ENCODE assay signal across 8 cellular contexts in genomic region chr18:32040936-32041335, GRCh38. TPM values are rescaled to one million over a fixed set of nuclear protein-coding genes. Genes with fewer than 3 reads are reported as not detected.
DNase-seq lines count a peak whose midpoint lies in the region; TF ChIP-seq lines count a peak whose summit lies in the region.

No MANE protein-coding gene starts in this region.

- H3K27ac ChIP-seq in KOPT-K1 (ENCODE audit: low read depth, low read length, poor library complexity, severe bottlenecking) = peak overlapping the region; percentile 74
- H3K27ac ChIP-seq in adrenal gland = no peak overlapping the region

- H3K36me3 ChIP-seq in KOPT-K1 (ENCODE audit: insufficient read depth, low read length) (peaks cover 12% of the 10 kb centered on the region; the same call in 1 of the 2 replicates), adrenal gland (replicated peaks in 1 of 2) (no peaks in the 10 kb centered on the region)

- H3K4me1 Mint-ChIP-seq in activated naive CD4-positive, alpha-beta T cell treated with anti-CD3 and anti-CD28 coated beads, Interleukin-2, amount 50 U/mL, for 24 hours = peaks cover 55% of the 10 kb centered on the region
- peaks cover 62% of the 10 kb centered on the region for H3K4me1 Mint-ChIP-seq in stimulated activated naive CD8-positive, alpha-beta T cell treated with anti-CD3 and anti-CD28 coated beads, Interleukin-15, Interleukin-2, amounts not matched to agents 100 ng/mL and 50 ng/mL, for 24 hours (ENCODE audit: low read depth)
- H3K4me1 Mint-ChIP-seq in type B pancreatic cell (ENCODE audit: unreplicated experiment) = no peaks in the 10 kb centered on the region

- H3K27me3 ChIP-seq in adrenal gland = no peaks in the 10 kb centered on the region

- peaks cover 23% of the 10 kb centered on the region for H3K36me3 Mint-ChIP-seq in activated naive CD4-positive, alpha-beta T cell treated with anti-CD3 and anti-CD28 coated beads, Interleukin-2, amount 50 U/mL, for 24 hours
- H3K36me3 Mint-ChIP-seq in stimulated activated naive CD8-positive, alpha-beta T cell treated with anti-CD3 and anti-CD28 coated beads, Interleukin-15, Interleukin-2, amounts not matched to agents 100 ng/mL and 50 ng/mL, for 24 hours (ENCODE audit: low read depth) = peaks cover 50% of the 10 kb centered on the region
- peaks cover 5% of the 10 kb centered on the region for H3K36me3 Mint-ChIP-seq in type B pancreatic cell

- no peak overlapping the region for H3K4me3 ChIP-seq in adrenal gland

- no peaks in the 10 kb centered on the region for H3K4me1 ChIP-seq in adrenal gland (replicated peaks in 1 of 2)

- 64 to 75% (median 68%) methylated on average over 3 of the region's 3 CpGs for WGBS in adrenal gland, 4 donors

- H3K9me3 Mint-ChIP-seq in activated naive CD4-positive, alpha-beta T cell treated with anti-CD3 and anti-CD28 coated beads, Interleukin-2, amount 50 U/mL, for 24 hours = no peaks in the 10 kb centered on the region
- peaks cover 4% of the 10 kb centered on the region for H3K9me3 Mint-ChIP-seq in stimulated activated naive CD8-positive, alpha-beta T cell treated with anti-CD3 and anti-CD28 coated beads, Interleukin-15, Interleukin-2, amounts not matched to agents 100 ng/mL and 50 ng/mL, for 24 hours
- peaks cover 4% of the 10 kb centered on the region for H3K9me3 Mint-ChIP-seq in type B pancreatic cell

- peak overlapping the region; percentile 65 for H3K4me3 Mint-ChIP-seq in activated naive CD4-positive, alpha-beta T cell treated with anti-CD3 and anti-CD28 coated beads, Interleukin-2, amount 50 U/mL, for 24 hours
- H3K4me3 Mint-ChIP-seq in stimulated activated naive CD8-positive, alpha-beta T cell treated with anti-CD3 and anti-CD28 coated beads, Interleukin-15, Interleukin-2, amounts not matched to agents 100 ng/mL and 50 ng/mL, for 24 hours = peak overlapping the region; percentile 61
- no peak overlapping the region for H3K4me3 Mint-ChIP-seq in type B pancreatic cell

- no peak for TF ChIP-seq POLR2A in adrenal gland (IDR thresholded peaks at IDR 0.05)

- H3K27ac Mint-ChIP-seq in activated naive CD4-positive, alpha-beta T cell treated with anti-CD3 and anti-CD28 coated beads, Interleukin-2, amount 50 U/mL, for 24 hours = peak overlapping the region; percentile 75
- H3K27ac Mint-ChIP-seq in stimulated activated naive CD8-positive, alpha-beta T cell treated with anti-CD3 and anti-CD28 coated beads, Interleukin-15, Interleukin-2, amounts not matched to agents 100 ng/mL and 50 ng/mL, for 24 hours = peak overlapping the region; percentile 81
- H3K27ac Mint-ChIP-seq in type B pancreatic cell = no peak overlapping the region

- no peaks in the 10 kb centered on the region for H3K27me3 Mint-ChIP-seq in activated naive CD4-positive, alpha-beta T cell treated with anti-CD3 and anti-CD28 coated beads, Interleukin-2, amount 50 U/mL, for 24 hours
- H3K27me3 Mint-ChIP-seq in stimulated activated naive CD8-positive, alpha-beta T cell treated with anti-CD3 and anti-CD28 coated beads, Interleukin-15, Interleukin-2, amounts not matched to agents 100 ng/mL and 50 ng/mL, for 24 hours = no peaks in the 10 kb centered on the region
- no peaks in the 10 kb centered on the region for H3K27me3 Mint-ChIP-seq in type B pancreatic cell

- TF ChIP-seq CTCF in type B pancreatic cell (conservative IDR thresholded peaks at IDR 0.05) (no peak), adrenal gland (IDR thresholded peaks at IDR 0.05) (no peak)

- DNase-seq in activated gamma-delta T cell treated with Interleukin-2 at 50 U/mL for 16 hours (peak; percentile 39), activated gamma-delta T cell (lab: John Stamatoyannopoulos, UW) (no peak), type B pancreatic cell (ENCODE audit: extremely low spot score, unreplicated experiment) (no peak), NCI-H82 (lab: John Stamatoyannopoulos, UW) (no peak), adrenal gland (no peak)

- H3K9me3 ChIP-seq in KOPT-K1 (ENCODE audit: insufficient read depth, low read length, poor library complexity, severe bottlenecking) (peaks cover 7% of the 10 kb centered on the region), adrenal gland (replicated peaks in 1 of 3) (no peaks in the 10 kb centered on the region)

- intact Hi-C loops in adrenal gland (cut with DNase I) = no loop called here

RNA-seq across cellular contexts. Expression of gene RNF125, which starts 22.3 kb away (rescaled TPM):
- total RNA-seq in type B pancreatic cell (ENCODE audit: low replicate concordance) (0.94 and 1.8 TPM in 2 replicates), adrenal gland (1 to 10 TPM; 1.2 to 7.9 (median 2.5) TPM)
- 1 to 10 TPM in 2 of 3 donors, under 1 TPM in 1; 0.80 to 2.5 (median 1.8) TPM for polyA plus RNA-seq in adrenal gland

RNA-seq across cellular contexts. Expression of gene RNF138, which starts 50.7 kb away (rescaled TPM):
- total RNA-seq in type B pancreatic cell (ENCODE audit: low replicate concordance) (21.6 and 34.9 TPM in 2 replicates), adrenal gland (10 to 100 TPM in 7 of 8 donors, 1 to 10 TPM in 1; 5.8 to 41.6 (median 16.4) TPM)
- polyA plus RNA-seq in adrenal gland = 10 to 100 TPM in 1 of 3 donors, 1 to 10 TPM in 2; 5.2 to 10.0 (median 6.9) TPM
